ENCODE assay signal across 8 cellular contexts in genomic region chr1:58515794-58516401, GRCh38. TPM values are rescaled to one million over a fixed set of nuclear protein-coding genes. Genes with fewer than 3 reads are reported as not detected.
DNase-seq lines count a peak whose midpoint lies in the region; ATAC-seq and TF ChIP-seq lines count a peak whose summit lies in the region.

No MANE protein-coding gene starts in this region.

- in situ Hi-C loops in T47D (cut with HindIII; ENCODE audit: low pct_unique_long_range_greater_than_20kb, low sequenced_read_pairs), result no loop called here

- ATAC-seq in HG02852 (IDR thresholded peaks at IDR 0.05; ENCODE audit: unreplicated experiment), result no peak

- TF ChIP-seq CTCF in 22Rv1 (IDR thresholded peaks at IDR 0.05), result peak; percentile 80

- peak; percentile 24 for DNase-seq in ELF-1 (ENCODE audit: low read depth, low spot score)
- peak; percentile 74 for DNase-seq in M059J (ENCODE audit: low read depth)
- DNase-seq in RKO (ENCODE audit: low spot score), result peak; percentile 87
- peak; percentile 40 to 79 for DNase-seq in T47D (ENCODE audit: low read depth in 1 of 2, low spot score in 1 of 2)
- peak; percentile 87 for DNase-seq in inferior parietal cortex (ENCODE audit: extremely low spot score)
- DNase-seq in stimulated activated CD4-positive, alpha-beta T cell treated with anti-CD3 and anti-CD28 coated beads, Interleukin-4, amount 100 ng/mL, for 24 hours, result peak; percentile 35

- no peak overlapping the region for H3K27ac ChIP-seq in 22Rv1

RNA-seq across cellular contexts. Expression of gene OMA1, which starts 30.6 kb away (rescaled TPM):
- total RNA-seq in M059J (2014; rRNA removed; shearing (Covaris generic)), result 18.9 and 21.4 TPM in 2 replicates

Comparison
In these comparisons a context has a peak if more than half of its experiments do, and no peak if none do; other contexts are left out.
1. DNase-seq: peak in every context shown above with its lines; median percentile 87 in RKO; 87 in inferior parietal cortex; 74 in M059J; 60 in T47D; 35 in stimulated activated CD4-positive, alpha-beta T cell treated with anti-CD3 and anti-CD28 coated beads, Interleukin-4, amount 100 ng/mL, for 24 hours; 24 in ELF-1.